22 cellular contexts compared by ENCODE assay signal in the genomic region with DNA sequence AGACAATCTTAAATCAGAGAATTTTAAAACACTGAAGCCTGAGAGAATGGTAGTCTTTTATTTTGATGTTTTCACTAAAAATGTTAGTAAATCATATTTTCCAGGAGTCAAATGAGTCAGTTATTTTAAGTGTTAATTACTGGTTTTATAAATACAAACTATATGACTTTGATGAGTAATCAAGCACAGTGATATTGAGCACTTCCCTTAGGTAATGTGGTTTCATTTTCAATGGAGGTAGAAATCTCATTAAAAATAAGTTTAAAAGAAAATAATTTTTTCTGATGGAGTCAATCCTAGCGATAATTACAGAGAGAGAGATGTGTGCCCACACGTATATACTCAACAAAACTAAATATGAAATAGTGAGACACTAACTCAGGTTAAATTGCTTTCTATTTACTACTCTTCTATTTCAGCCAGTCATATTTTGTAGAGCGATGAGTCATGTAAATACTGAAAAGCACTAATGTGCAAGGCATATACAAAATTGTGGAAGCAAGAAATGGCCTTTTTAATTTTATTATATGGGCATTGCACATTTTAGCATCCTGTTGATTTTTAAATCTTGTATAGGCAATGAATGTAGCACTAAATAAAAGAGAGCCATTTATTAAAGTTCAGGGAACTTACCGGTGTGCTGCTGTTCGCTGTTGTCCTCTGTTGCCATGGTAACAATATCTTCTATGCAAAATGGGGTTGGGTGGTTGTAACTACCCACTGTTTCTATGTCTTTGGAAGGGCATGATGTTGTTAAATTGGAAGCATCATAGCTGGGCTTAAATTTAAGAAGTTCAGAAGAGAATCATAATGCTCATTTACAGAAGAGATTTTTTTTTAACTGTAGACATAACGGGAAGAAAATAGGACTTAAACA.
DNase-seq lines count a peak whose midpoint lies in the region; ATAC-seq and TF ChIP-seq lines count a peak whose summit lies in the region.
"Had no signal": no experiment of that assay in that cellular context is flagged by ENCODE, and none has a peak within 500 bp of the region (broad histone marks: within the 10 kb centered on the region; RNA-seq: fewer than 3 reads in every experiment).

No MANE protein-coding gene starts in this region.

- no peak overlapping the region for H2AFZ ChIP-seq in PC-3 (ENCODE audit: low read length)

- H3K36me3 Mint-ChIP-seq in CD8-positive, alpha-beta T cell: no peaks in the 10 kb centered on the region
- H3K36me3 Mint-ChIP-seq: activated CD4-positive, alpha-beta memory T cell treated with anti-CD3 and anti-CD28 coated beads for 36 hours had no signal

- WGBS in upper lobe of left lung, 2 donors: 76 to 80% methylated on average over 6 of the region's 6 CpGs

- H3K27ac ChIP-seq in PC-3 (ENCODE audit: low read length) (no peak overlapping the region), upper lobe of left lung (no peak overlapping the region)
- no peak overlapping the region for H3K27ac ChIP-seq in CD8-positive, alpha-beta T cell (ENCODE audit: low read depth, low read length)
- H3K27ac ChIP-seq: KMS-11, prostate gland, skin epidermis, vagina had no signal

- POLR2A ChIA-PET in PC-3 (lab: Charles Lee; ENCODE audit: unreplicated experiment): no interaction called here
- POLR2A ChIA-PET in CD8-positive, alpha-beta T cell (lab: Charles Lee): no interaction called here

- no peaks in the 10 kb centered on the region for H4K20me1 ChIP-seq in PC-3 (ENCODE audit: low read length)

- no peak for TF ChIP-seq CTCF in GM12865 (IDR thresholded peaks at IDR 0.05; ENCODE audit: insufficient read depth, low read depth, low read length, missing control alignments)
- no peak for TF ChIP-seq CTCF in PC-3 (conservative IDR thresholded peaks at IDR 0.05; ENCODE audit: low read depth, low read length)
- no peak for TF ChIP-seq CTCF in fibroblast of the aortic adventitia (IDR thresholded peaks at IDR 0.05; ENCODE audit: insufficient read depth, low read length)
- no peak for TF ChIP-seq CTCF in CD8-positive, alpha-beta T cell (IDR thresholded peaks at IDR 0.05)
- no peak for TF ChIP-seq CTCF in upper lobe of left lung (IDR thresholded peaks at IDR 0.05)

- no peak overlapping the region for H3K4me3 Mint-ChIP-seq in CD8-positive, alpha-beta T cell
- H3K4me3 Mint-ChIP-seq: activated CD4-positive, alpha-beta memory T cell treated with anti-CD3 and anti-CD28 coated beads for 36 hours; activated naive CD4-positive, alpha-beta T cell treated with anti-CD3 and anti-CD28 coated beads, Interleukin-2, amount 50 U/mL, for 24 hours; B cell; neural crest cell had no signal

- no peaks in the 10 kb centered on the region for H3F3A ChIP-seq in PC-3 (ENCODE audit: low read length, unreplicated experiment)

- no peaks in the 10 kb centered on the region for H3K27me3 Mint-ChIP-seq in CD8-positive, alpha-beta T cell (ENCODE audit: low read depth)
- H3K27me3 Mint-ChIP-seq: activated CD4-positive, alpha-beta memory T cell treated with anti-CD3 and anti-CD28 coated beads for 36 hours; activated naive CD4-positive, alpha-beta T cell treated with anti-CD3 and anti-CD28 coated beads, Interleukin-2, amount 50 U/mL, for 24 hours; B cell had no signal

- TF ChIP-seq POLR2A in upper lobe of left lung (IDR thresholded peaks at IDR 0.05): no peak

- ATAC-seq in PC-3 (no peak), upper lobe of left lung (ENCODE audit: low FRiP score in 2 of 2) (no peak)
- ATAC-seq in CD8-positive, alpha-beta T cell: no peak

- no peak overlapping the region for H3K9ac ChIP-seq in PC-3 (ENCODE audit: low read length)
- H3K9ac ChIP-seq: KMS-11 had no signal

- peak overlapping the region; percentile 8; the same call in 1 of the 2 replicates for H3K4me3 ChIP-seq in GM12865 (ENCODE audit: low read depth, low read length)
- H3K4me3 ChIP-seq in PC-3 (ENCODE audit: low read length): no peak overlapping the region
- H3K4me3 ChIP-seq in fibroblast of the aortic adventitia (ENCODE audit: low read depth, low read length): no peak overlapping the region
- no peak overlapping the region for H3K4me3 ChIP-seq in CD8-positive, alpha-beta T cell (ENCODE audit: low read depth, low read length)
- H3K4me3 ChIP-seq in upper lobe of left lung: no peak overlapping the region
- H3K4me3 ChIP-seq: HAP-1, prostate gland, skin epidermis, vagina had no signal

- no peaks in the 10 kb centered on the region for H3K9me3 ChIP-seq in PC-3 (ENCODE audit: low read length)
- H3K9me3 ChIP-seq in CD8-positive, alpha-beta T cell (ENCODE audit: low read length): no peaks in the 10 kb centered on the region
- H3K9me3 ChIP-seq in upper lobe of left lung: no peaks in the 10 kb centered on the region
- H3K9me3 ChIP-seq: HAP-1, prostate gland, vagina had no signal

- no TSS peak for BruUV-seq in PC-3 (replicated peaks; lab: Mats Ljungman, UMichigan)

- no peak overlapping the region for H3K4me2 ChIP-seq in PC-3 (ENCODE audit: low read length)
- H3K4me2 ChIP-seq: KMS-11 had no signal

- no peaks in the 10 kb centered on the region for H3K9me2 ChIP-seq in PC-3 (replicated peaks; ENCODE audit: low read length)

- CTCF ChIA-PET in PC-3 (lab: Charles Lee): no interaction called here
- CTCF ChIA-PET in CD8-positive, alpha-beta T cell (lab: Charles Lee): no interaction called here

- TF ChIP-seq EP300 in upper lobe of left lung (IDR thresholded peaks at IDR 0.05): no peak

- H3K36me3 ChIP-seq in PC-3 (ENCODE audit: low read depth, low read length): no peaks in the 10 kb centered on the region
- no peaks in the 10 kb centered on the region for H3K36me3 ChIP-seq in CD8-positive, alpha-beta T cell (ENCODE audit: insufficient read depth, low read length)
- no peaks in the 10 kb centered on the region for H3K36me3 ChIP-seq in upper lobe of left lung
- H3K36me3 ChIP-seq: HAP-1, prostate gland, vagina had no signal

- H3K27me3 ChIP-seq in PC-3 (ENCODE audit: low read length) (no peaks in the 10 kb centered on the region), upper lobe of left lung (no peaks in the 10 kb centered on the region)
- H3K27me3 ChIP-seq in CD8-positive, alpha-beta T cell (ENCODE audit: insufficient read depth, low read length): no peaks in the 10 kb centered on the region
- H3K27me3 ChIP-seq: vagina had no signal

- H3K27ac Mint-ChIP-seq in CD8-positive, alpha-beta T cell: no peak overlapping the region
- H3K27ac Mint-ChIP-seq: activated CD4-positive, alpha-beta memory T cell treated with anti-CD3 and anti-CD28 coated beads for 36 hours; activated naive CD4-positive, alpha-beta T cell treated with anti-CD3 and anti-CD28 coated beads, Interleukin-2, amount 50 U/mL, for 24 hours; B cell had no signal

- H3K4me1 Mint-ChIP-seq in CD8-positive, alpha-beta T cell (ENCODE audit: low read depth): no peaks in the 10 kb centered on the region
- H3K4me1 Mint-ChIP-seq: activated naive CD4-positive, alpha-beta T cell treated with anti-CD3 and anti-CD28 coated beads, Interleukin-2, amount 50 U/mL, for 24 hours; B cell; neural crest cell had no signal

- DNase-seq in GM12865 (ENCODE audit: low read depth): peak; percentile 57
- DNase-seq in H4 (ENCODE audit: low spot score): peak; percentile 6
- DNase-seq in PC-3: peak; percentile 4
- peak; percentile 2 for DNase-seq in fibroblast of the aortic adventitia (ENCODE audit: low read depth)
- no peak for DNase-seq in NCI-H2196 treated with DMSO at 0.1 percent for 48 hours (lab: John Stamatoyannopoulos, UW; ENCODE audit: unreplicated experiment)
- no peak for DNase-seq in CD8-positive, alpha-beta T cell
- no peak for DNase-seq in upper lobe of left lung
- DNase-seq: activated CD4-positive, alpha-beta memory T cell treated with anti-CD3 and anti-CD28 coated beads for 36 hours; activated T-cell treated with anti-CD3 and anti-CD28 coated beads, Interleukin-2, amount 50 U/mL, for 1 hour; NCI-H1105 treated with DMSO at 0.1 percent for 48 hours; NCI-H2171 treated with DMSO at 0.1 percent for 48 hours; Right ventricle myocardium superior; stimulated activated CD4-positive, alpha-beta T cell treated with anti-CD3 and anti-CD28 coated beads, Interleukin-4, amount 100 ng/mL, for 4 hours; T-helper 2 cell had no signal

- H3K4me1 ChIP-seq in PC-3 (ENCODE audit: insufficient read depth, low read length) (no peaks in the 10 kb centered on the region), upper lobe of left lung (no peaks in the 10 kb centered on the region)
- H3K4me1 ChIP-seq in CD8-positive, alpha-beta T cell (ENCODE audit: insufficient read depth, low read length): no peaks in the 10 kb centered on the region
- H3K4me1 ChIP-seq: HAP-1, prostate gland, vagina had no signal

- H3K9me3 Mint-ChIP-seq in CD8-positive, alpha-beta T cell: peaks cover 18% of the 10 kb centered on the region
- H3K9me3 Mint-ChIP-seq: neural crest cell had no signal

- intact Hi-C loops in PC-3 (cut with micrococcal nuclease): no loop called here
- intact Hi-C loops in CD8-positive, alpha-beta T cell (cut with DNase I, micrococcal nuclease): no loop called here

- no peaks in the 10 kb centered on the region for H3K79me2 ChIP-seq in PC-3 (ENCODE audit: low read length)

Comparison
In these comparisons a context has a peak if more than half of its experiments do, and no peak if none do; other contexts are left out.
1. DNase-seq: peak in GM12865 (single experiment), H4 (single experiment), PC-3 (single experiment) and fibroblast of the aortic adventitia (single experiment); none in NCI-H2196 treated with DMSO at 0.1 percent for 48 hours (single experiment), CD8-positive, alpha-beta T cell (0 of 7) and upper lobe of left lung (0 of 2).